Comparison of ENCODE assay signal across 14 cellular contexts in the genomic region with DNA sequence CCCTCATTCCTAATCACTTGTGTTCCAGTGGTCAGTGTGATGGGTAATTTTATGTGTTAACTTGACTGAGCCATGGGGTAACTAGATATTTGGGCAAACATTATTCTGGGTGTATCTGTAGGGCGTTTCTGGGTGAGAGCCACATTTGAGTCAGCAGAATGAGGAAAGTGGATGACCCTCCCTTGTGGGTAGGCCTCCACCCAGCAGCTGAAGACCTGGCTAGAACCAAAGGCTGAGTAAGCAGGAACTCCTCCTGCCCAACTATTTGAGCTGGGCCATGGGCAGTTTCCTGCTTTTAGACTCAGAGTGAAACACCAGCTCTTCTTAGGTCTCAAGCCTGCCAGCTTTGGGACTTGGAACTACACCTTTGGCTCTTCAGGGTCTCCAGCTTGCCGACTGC.
DNase-seq lines count a peak whose midpoint lies in the region; ATAC-seq and TF ChIP-seq lines count a peak whose summit lies in the region.
"Had no signal": no experiment of that assay in that cellular context is flagged by ENCODE, and none has a peak within 500 bp of the region (broad histone marks: within the 10 kb centered on the region; RNA-seq: fewer than 3 reads in every experiment).

No MANE protein-coding gene starts in this region.

- no peak for TF ChIP-seq CTCF in right atrium auricular region (IDR thresholded peaks at IDR 0.05)
- no peak for TF ChIP-seq CTCF in thyroid gland (IDR thresholded peaks at IDR 0.05)

- H3K4me3 ChIP-seq in right atrium auricular region, result no peak overlapping the region
- H3K4me3 ChIP-seq in thyroid gland (replicated peaks in 1 of 3), result no peak overlapping the region

- WGBS in thyroid gland, 2 donors, result 66 to 100% methylated on average over 2 of the region's 2 CpGs

- H3K4me1 ChIP-seq in right atrium auricular region (peaks cover 0 to 14% of the 10 kb centered on the region in 2 donors), thyroid gland (peaks cover 35 to 37% of the 10 kb centered on the region in 2 donors)

- no peak for TF ChIP-seq POLR2A in thyroid gland (IDR thresholded peaks at IDR 0.05)

- H3K27ac ChIP-seq in right atrium auricular region (no peak overlapping the region), thyroid gland (no peak overlapping the region)

- DNase-seq in Right ventricle myocardium superior (peak; percentile 56), cardiac septum (ENCODE audit: low spot score) (no peak), UCSD-AML1 (lab: John Stamatoyannopoulos, UW; ENCODE audit: unreplicated experiment) (peak; percentile 25), right atrium auricular region (ENCODE audit: low spot score) (peak; percentile 78), NCI-H748 (lab: John Stamatoyannopoulos, UW; ENCODE audit: unreplicated experiment) (no peak), DMS114 treated with DMSO at 0.1 percent for 48 hours (lab: John Stamatoyannopoulos, UW; ENCODE audit: unreplicated experiment) (no peak), thyroid gland (no peak)
- DNase-seq: activated CD8-positive, alpha-beta T cell treated with anti-CD3 and anti-CD28 coated beads, Interleukin-2, amount 10 ng/mL, durations not matched to agents 7 days and 5 days; H7; naive B cell; NCI-H524; stimulated activated CD4-positive, alpha-beta T cell treated with anti-CD3 and anti-CD28 coated beads, Interleukin-15, amount 100 ng/mL, for 24 hours had no signal

- H3K36me3 ChIP-seq in right atrium auricular region, result no peaks in the 10 kb centered on the region
- H3K36me3 ChIP-seq in thyroid gland, result no peaks in the 10 kb centered on the region

- H3K27me3 ChIP-seq in right atrium auricular region (no peaks in the 10 kb centered on the region), thyroid gland (no peaks in the 10 kb centered on the region)

- H3K9me3 ChIP-seq in right atrium auricular region (no peaks in the 10 kb centered on the region), thyroid gland (no peaks in the 10 kb centered on the region)

- intact Hi-C loops in Right ventricle myocardium superior (cut with DNase I) (no loop called here), cardiac septum (cut with DNase I) (no loop called here), thyroid gland (cut with DNase I) (no loop called here)

- peak; percentile 65 for ATAC-seq in Right ventricle myocardium superior (ENCODE audit: poor library complexity)
- ATAC-seq in HG03159 (IDR thresholded peaks at IDR 0.05; ENCODE audit: unreplicated experiment), result no peak
- ATAC-seq: activated CD8-positive, alpha-beta T cell treated with anti-CD3 and anti-CD28 coated beads, Interleukin-2, amount 10 ng/mL, durations not matched to agents 7 days and 5 days; activated naive CD4-positive, alpha-beta T cell treated with anti-CD3 and anti-CD28 coated beads, Interleukin-2, amount 50 U/mL, for 72 hours had no signal

Comparison
In these comparisons a context has a peak if more than half of its experiments do, and no peak if none do; other contexts are left out.
1. DNase-seq: peak in Right ventricle myocardium superior (single experiment), UCSD-AML1 (single experiment) and right atrium auricular region (single experiment); none in cardiac septum (single experiment), NCI-H748 (single experiment), DMS114 treated with DMSO at 0.1 percent for 48 hours (single experiment) and thyroid gland (0 of 2).